In genomic region chr9:6758418-6759113, GRCh38 we compare ENCODE assay signal across 8 cellular contexts. TPM values are rescaled to one million over a fixed set of nuclear protein-coding genes. Genes with fewer than 3 reads are reported as not detected.
DNase-seq lines count a peak whose midpoint lies in the region; ATAC-seq and TF ChIP-seq lines count a peak whose summit lies in the region.

No MANE protein-coding gene starts in this region.

- BruUV-seq in mammary epithelial cell (replicated peaks; lab: Mats Ljungman, UMichigan), result no TSS peak

- H3K27ac ChIP-seq in HUES6 (ENCODE audit: low read depth, low read length) (no peak overlapping the region), mammary epithelial cell (ENCODE audit: insufficient read depth, low read depth, low read length) (peak overlapping the region; percentile 95)

- H3K9me3 ChIP-seq in HUES6 (ENCODE audit: control insufficient read depth, insufficient read depth, low read depth, low read length) (no peaks in the 10 kb centered on the region), mammary epithelial cell (replicated peaks; ENCODE audit: insufficient read depth, low read length) (no peaks in the 10 kb centered on the region)

- H3K9ac ChIP-seq in HUES6 (ENCODE audit: low read length), result peak overlapping the region; percentile 61
- H3K9ac ChIP-seq in mammary epithelial cell (ENCODE audit: insufficient read depth, low read length), result peak overlapping the region; percentile 96

- intact Hi-C loops in mammary epithelial cell (cut with micrococcal nuclease), result loop anchor here (5.0 kb wide), 2 partner anchors 76 to 346 kb away; partner anchors contain the start of gene UHRF2

- DNase-seq in DMS79 (lab: John Stamatoyannopoulos, UW), result peak; percentile 42
- peak; percentile 59 for DNase-seq in UCSD-AML1 (lab: John Stamatoyannopoulos, UW; ENCODE audit: unreplicated experiment)
- DNase-seq in mammary epithelial cell, result peak; percentile 75
- peak; percentile 76 for DNase-seq in islet precursor cell
- DNase-seq in stimulated activated CD4-positive, alpha-beta T cell treated with anti-CD3 and anti-CD28 coated beads, Interleukin-12 subunit alpha, Interleukin-12 subunit beta, amount 100 ng/mL, for 4 hours, result peak; percentile 31
- no peak for DNase-seq in kidney glomerular epithelial cell (lab: John Stamatoyannopoulos, UW)

- H4K20me1 ChIP-seq in mammary epithelial cell (ENCODE audit: insufficient read depth, low read length), result no peaks in the 10 kb centered on the region

- H3K4me1 ChIP-seq in HUES6 (ENCODE audit: control insufficient read depth, insufficient read depth, low read length), result peaks cover 12% of the 10 kb centered on the region
- H3K4me1 ChIP-seq in mammary epithelial cell (ENCODE audit: insufficient read depth, low read length), result peaks cover 5% of the 10 kb centered on the region

- CTCF ChIA-PET in mammary epithelial cell (lab: Charles Lee; ENCODE audit: low non-redundant PET), result no interaction called here

- in situ Hi-C loops in mammary epithelial cell (cut with MboI; ENCODE audit: low sequenced_read_pairs in 2 of 2), result no loop called here

- no peaks in the 10 kb centered on the region for H3K27me3 ChIP-seq in HUES6 (ENCODE audit: control insufficient read depth, insufficient read depth, low read length)
- H3K27me3 ChIP-seq in mammary epithelial cell (ENCODE audit: insufficient read depth, low read length), result no peaks in the 10 kb centered on the region

- 3% methylated on average over 41 of the region's 52 CpGs for WGBS in mammary epithelial cell (ENCODE audit: low coverage, missing lambda C conversion rate)

- peak overlapping the region; percentile 96 for H2AFZ ChIP-seq in mammary epithelial cell (ENCODE audit: low read depth, low read length)

- no peak for TF ChIP-seq CTCF in mammary epithelial cell (conservative IDR thresholded peaks at IDR 0.05 in 1 of 2, IDR thresholded peaks at IDR 0.05 in 1 of 2; ENCODE audit: extremely low read depth in 1 of 2, insufficient read depth in 1 of 2, low read depth in 1 of 2, low read length in 2 of 2)

- dilution Hi-C loops in mammary epithelial cell (cut with HindIII; ENCODE audit: low sequenced_read_pairs), result no loop called here

- H3K36me3 ChIP-seq in HUES6 (ENCODE audit: control insufficient read depth, insufficient read depth, low read length) (no peaks in the 10 kb centered on the region), mammary epithelial cell (ENCODE audit: insufficient read depth, low read length) (no peaks in the 10 kb centered on the region)

- peak overlapping the region; percentile 86 for H3K4me3 ChIP-seq in HUES6 (ENCODE audit: low read depth, low read length)
- H3K4me3 ChIP-seq in mammary epithelial cell (replicated peaks in 1 of 3; ENCODE audit: insufficient read depth in 1 of 3, low read depth in 2 of 3, low read length in 3 of 3), result peak overlapping the region; percentile 80 to 97 (median 89)

- H3K4me2 ChIP-seq in mammary epithelial cell (ENCODE audit: insufficient read depth, low read depth, low read length), result peak overlapping the region; percentile 84

- peak; percentile 16 for ATAC-seq in GM21367 (IDR thresholded peaks at IDR 0.05; ENCODE audit: unreplicated experiment)

- peaks cover 54% of the 10 kb centered on the region for H3K79me2 ChIP-seq in mammary epithelial cell (ENCODE audit: insufficient read depth, low read length)

RNA-seq across cellular contexts. Expression of gene KDM4C, which starts 0.8 kb away (rescaled TPM):
- 10 to 100 TPM; 27.2 to 34.7 TPM for total RNA-seq in mammary epithelial cell
- polyA plus RNA-seq in mammary epithelial cell, result 11.4 TPM
- polyA minus RNA-seq in mammary epithelial cell, result 33.3 TPM
